10 cellular contexts compared by ENCODE assay signal in the genomic region with DNA sequence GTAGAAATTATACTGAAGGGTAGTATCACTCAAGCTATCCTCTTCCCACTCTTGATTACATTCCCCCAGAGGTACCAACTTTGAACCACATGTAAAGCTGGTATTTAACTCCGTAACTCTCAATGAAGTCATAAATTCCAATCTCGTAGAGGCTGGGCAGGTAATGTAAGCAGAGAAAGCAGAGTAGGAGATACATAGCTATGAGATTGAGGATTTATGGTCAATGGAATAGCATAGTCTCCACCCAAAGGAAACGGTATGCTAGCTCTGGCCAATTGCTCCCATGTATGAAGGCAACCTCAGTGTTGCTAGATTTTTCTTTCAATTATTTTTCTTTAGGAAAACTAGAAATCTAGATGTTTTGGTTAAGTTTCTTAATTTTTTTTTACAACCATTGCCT.
"Had no signal": no experiment of that assay in that cellular context is flagged by ENCODE, and none has a peak within 500 bp of the region (broad histone marks: within the 10 kb centered on the region; RNA-seq: fewer than 3 reads in every experiment).

No MANE protein-coding gene starts in this region.

- H3K9me3 Mint-ChIP-seq: HFFc6 had no signal

- H3K36me3 ChIP-seq: HAP-1 had no signal

- H3K9me3 ChIP-seq: HAP-1 had no signal

- H3K27ac Mint-ChIP-seq: HFFc6 had no signal

- FAIRE-seq: HTR-8/SVneo had no signal

- H3K4me1 ChIP-seq: HAP-1 had no signal

- H3K27ac ChIP-seq: GM23248, HL-60 had no signal

- H3K9ac ChIP-seq: GM23248 had no signal

- DNase-seq: GM23248, GOT3, H7, HFFc6, IMR-90, KBM-7 had no signal

- H2AFZ ChIP-seq: GM23248 had no signal

- H3K4me3 ChIP-seq: GM23248, HAP-1 had no signal

- ATAC-seq: HCT116 had no signal

- H3K4me3 Mint-ChIP-seq: HFFc6 had no signal
